ENCODE assay signal across 9 cellular contexts in the genomic region with DNA sequence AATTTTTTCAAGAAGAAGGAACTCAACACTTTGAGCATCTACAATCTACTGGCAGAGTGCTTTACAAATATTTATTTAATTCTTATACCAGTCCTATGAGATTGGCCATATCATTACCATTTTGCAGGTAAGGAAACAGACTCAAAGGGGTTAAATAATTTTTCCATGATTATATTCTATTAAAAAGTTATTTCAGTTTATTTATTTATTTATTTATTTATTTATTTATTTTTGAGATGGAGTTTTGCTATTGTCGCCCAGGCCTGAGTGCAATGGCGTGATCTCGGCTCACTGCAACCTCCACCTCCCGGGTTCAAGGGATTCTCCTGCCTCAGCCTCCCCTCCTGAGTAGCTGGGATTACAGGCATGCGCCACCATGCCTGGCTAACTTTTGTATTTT. TPM values are rescaled to one million over a fixed set of nuclear protein-coding genes. Genes with fewer than 3 reads are reported as not detected.
DNase-seq lines count a peak whose midpoint lies in the region; ATAC-seq and TF ChIP-seq lines count a peak whose summit lies in the region.
"Not testable (repeated sequence)": the region's sequence is repeated elsewhere in the genome, so short reads cannot be mapped to it uniquely, and the experiment has no call there.
"Had no signal": no experiment of that assay in that cellular context is flagged by ENCODE, and none has a peak within 500 bp of the region (broad histone marks: within the 10 kb centered on the region; RNA-seq: fewer than 3 reads in every experiment).

No MANE protein-coding gene starts in this region.

- H3K27ac ChIP-seq in HEK293 (ENCODE audit: extremely low read depth, low read depth, low read length), result not testable (repeated sequence)

- DNase-seq in DMS53 (lab: John Stamatoyannopoulos, UW), result peak; percentile 19
- DNase-seq in WTC11 (ENCODE audit: low spot score), result not testable (repeated sequence)

- H3K27me3 Mint-ChIP-seq in WTC11 (ENCODE audit: low read depth), result not testable (repeated sequence)

- peaks cover 29% of the 10 kb centered on the region for H3K4me1 Mint-ChIP-seq in WTC11

- H3K27ac Mint-ChIP-seq in WTC11, result not testable (repeated sequence)

- not testable (repeated sequence) for H3K4me3 ChIP-seq in HEK293 (ENCODE audit: low read depth, low read length)

- H3K36me3 ChIP-seq in HEK293 (ENCODE audit: control insufficient read depth in 2 of 2, insufficient read depth in 1 of 2, low read length in 2 of 2), result not testable (repeated sequence)

- not testable (repeated sequence) for H3K36me3 Mint-ChIP-seq in WTC11

- TF ChIP-seq CTCF in HEK293 (tag by site-specific recombination; IDR thresholded peaks at IDR 0.05); WTC11 (IDR thresholded peaks at IDR 0.05): not testable (repeated sequence)

- H3K9me3 ChIP-seq in HEK293 (ENCODE audit: control insufficient read depth, insufficient read depth, low read depth, low read length), result not testable (repeated sequence)

- POLR2A ChIA-PET in HEK293 (lab: Yijun Ruan, JAX); WTC11 (lab: Charles Lee): not testable (repeated sequence)

- CTCF ChIA-PET in HEK293 (lab: Yijun Ruan, JAX); WTC11 (lab: Charles Lee): not testable (repeated sequence)

- not testable (repeated sequence) for ATAC-seq in WTC11

- H3K9me3 Mint-ChIP-seq in WTC11, result not testable (repeated sequence)

- H3K4me3 Mint-ChIP-seq in WTC11, result not testable (repeated sequence)

- not testable (repeated sequence) for H3K4me1 ChIP-seq in HEK293 (ENCODE audit: control insufficient read depth, insufficient read depth, low read length)

TF ChIP-seq in HEK293, 187 proteins besides CTCF, POLR2A, EP300 and RAD21 (continues in another document):
- peak; percentile 46; the same call in 1 of the 2 replicates for TF ChIP-seq ZNF394 (tag by site-specific recombination; IDR thresholded peaks at IDR 0.05; ENCODE audit: borderline replicate concordance)
- TF ChIP-seq REST (tag by site-specific recombination; IDR thresholded peaks at IDR 0.05), result 0 out of 2 replicates have a peak, but pooled peaks have one; percentile 25
- TF ChIP-seq ZNF555 (tag by site-specific recombination; conservative IDR thresholded peaks at IDR 0.05), result peak; percentile 16; the same call in 1 of the 2 replicates
- TF ChIP-seq, protein P1, sequence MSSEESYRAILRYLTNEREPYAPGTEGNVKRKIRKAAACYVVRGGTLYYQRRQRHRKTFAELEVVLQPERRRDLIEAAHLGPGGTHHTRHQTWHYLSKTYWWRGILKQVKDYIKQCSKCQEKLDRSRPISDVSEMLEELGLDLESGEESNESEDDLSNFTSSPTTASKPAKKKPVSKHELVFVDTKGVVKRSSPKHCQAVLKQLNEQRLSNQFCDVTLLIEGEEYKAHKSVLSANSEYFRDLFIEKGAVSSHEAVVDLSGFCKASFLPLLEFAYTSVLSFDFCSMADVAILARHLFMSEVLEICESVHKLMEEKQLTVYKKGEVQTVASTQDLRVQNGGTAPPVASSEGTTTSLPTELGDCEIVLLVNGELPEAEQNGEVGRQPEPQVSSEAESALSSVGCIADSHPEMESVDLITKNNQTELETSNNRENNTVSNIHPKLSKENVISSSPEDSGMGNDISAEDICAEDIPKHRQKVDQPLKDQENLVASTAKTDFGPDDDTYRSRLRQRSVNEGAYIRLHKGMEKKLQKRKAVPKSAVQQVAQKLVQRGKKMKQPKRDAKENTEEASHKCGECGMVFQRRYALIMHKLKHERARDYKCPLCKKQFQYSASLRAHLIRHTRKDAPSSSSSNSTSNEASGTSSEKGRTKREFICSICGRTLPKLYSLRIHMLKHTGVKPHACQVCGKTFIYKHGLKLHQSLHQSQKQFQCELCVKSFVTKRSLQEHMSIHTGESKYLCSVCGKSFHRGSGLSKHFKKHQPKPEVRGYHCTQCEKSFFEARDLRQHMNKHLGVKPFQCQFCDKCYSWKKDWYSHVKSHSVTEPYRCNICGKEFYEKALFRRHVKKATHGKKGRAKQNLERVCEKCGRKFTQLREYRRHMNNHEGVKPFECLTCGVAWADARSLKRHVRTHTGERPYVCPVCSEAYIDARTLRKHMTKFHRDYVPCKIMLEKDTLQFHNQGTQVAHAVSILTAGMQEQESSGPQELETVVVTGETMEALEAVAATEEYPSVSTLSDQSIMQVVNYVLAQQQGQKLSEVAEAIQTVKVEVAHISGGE (tag by site-specific recombination; conservative IDR thresholded peaks at IDR 0.05; ENCODE audit: low read depth), result 0 out of 2 replicates have a peak, but pooled peaks have one; percentile 33

TF ChIP-seq in WTC11, 78 proteins besides CTCF, POLR2A, EP300 and RAD21:
- peak; percentile 56; the same call in 1 of the 2 replicates for TF ChIP-seq HMGA2 (CRISPR knock-in tag; IDR thresholded peaks at IDR 0.05)
TF ChIP-seq in WTC11: peak in this region for 1; not testable (repeated sequence) for 77.

RNA-seq across cellular contexts. Expression of gene SOX2, which starts 52.3 kb away (rescaled TPM):
- 189 to 245 TPM (median 239 TPM) in 3 replicates for total RNA-seq in WTC11 (2021)
- total RNA-seq: B cell; CD4-positive, alpha-beta memory T cell; CD4-positive, alpha-beta T cell; CD4-positive, CD25-positive, alpha-beta regulatory T cell; CD8-positive, alpha-beta memory T cell; CD8-positive, alpha-beta T cell had no signal
